8 cellular contexts compared by ENCODE assay signal in genomic region chr14:73887116-73887490, GRCh38. TPM values are rescaled to one million over a fixed set of nuclear protein-coding genes. Genes with fewer than 3 reads are reported as not detected.
DNase-seq lines count a peak whose midpoint lies in the region; ATAC-seq, FAIRE-seq and TF ChIP-seq lines count a peak whose summit lies in the region.

No MANE protein-coding gene starts in this region.

- H3K36me3 ChIP-seq in prostate gland, result no peaks in the 10 kb centered on the region

- CTCF ChIA-PET in AG04449 (lab: Yijun Ruan, JAX), result interaction anchor here (1.1 to 2.0 kb wide), 2 partner anchors 9 to 158 kb away, joined by 3 to 11 read pairs; no protein-coding TSS in a partner anchor
- CTCF ChIA-PET in WTC11 (lab: Charles Lee), result interaction anchor here (0.6 to 2.2 kb wide), 5 partner anchors 35 to 254 kb away, joined by 3 to 9 read pairs (median 5); partner anchors contain the start of gene PTGR2

- POLR2A ChIA-PET in AG04449 (lab: Yijun Ruan, JAX), result interaction anchor here (0.9 to 1.3 kb wide), 3 partner anchors 8 to 101 kb away, joined by 4 to 5 read pairs (median 4); partner anchors contain the start of gene PTGR2
- POLR2A ChIA-PET in WTC11 (lab: Charles Lee), result interaction anchor here (1.3 to 1.6 kb wide), 4 partner anchors 35 to 170 kb away, joined by 4 to 10 read pairs (median 4); partner anchors contain the start of genes COQ6, FAM161B and PTGR2

- ATAC-seq in GM18909 (IDR thresholded peaks at IDR 0.05; ENCODE audit: poor library complexity, unreplicated experiment) (peak; percentile 25), HG03342 (IDR thresholded peaks at IDR 0.05; ENCODE audit: unreplicated experiment) (peak; percentile 21), WTC11 (peak; percentile 16)

- H3K4me3 Mint-ChIP-seq in WTC11, result peak overlapping the region; percentile 88

- peak overlapping the region; percentile 63; the same call in 1 of the 2 replicates for H3K27ac Mint-ChIP-seq in WTC11

- H3K27ac ChIP-seq in prostate gland, result peak overlapping the region; percentile 89 to 92

- H3K4me3 ChIP-seq in AG04449 (ENCODE audit: low read depth, low read length) (peak overlapping the region; percentile 76), fibroblast of villous mesenchyme (ENCODE audit: low read depth, low read length) (peak overlapping the region; percentile 81), prostate gland (peak overlapping the region; percentile 56 to 74)

- H3K9me3 Mint-ChIP-seq in WTC11, result no peaks in the 10 kb centered on the region

- H3K27me3 Mint-ChIP-seq in WTC11 (ENCODE audit: low read depth), result no peaks in the 10 kb centered on the region

- peaks cover 8% of the 10 kb centered on the region for H3K36me3 Mint-ChIP-seq in WTC11

- FAIRE-seq in H54 (lab: Jason Lieb, UNC), result no peak

- WGBS in prostate gland, result under 1% methylated on average over 13 of the region's 13 CpGs

- peaks cover 20% of the 10 kb centered on the region for H3K4me1 Mint-ChIP-seq in WTC11

- no peaks in the 10 kb centered on the region for H3K27me3 ChIP-seq in prostate gland (replicated peaks; ENCODE audit: insufficient read depth)

- no peak for TF ChIP-seq CTCF in AG04449 (IDR thresholded peaks at IDR 0.05; ENCODE audit: insufficient read depth, low read length, missing control alignments)
- TF ChIP-seq CTCF in WTC11 (IDR thresholded peaks at IDR 0.05), result no peak
- no peak for TF ChIP-seq CTCF in fibroblast of villous mesenchyme (IDR thresholded peaks at IDR 0.05; ENCODE audit: insufficient read depth, low read depth, low read length)
- TF ChIP-seq CTCF in prostate gland (IDR thresholded peaks at IDR 0.05), result no peak

- DNase-seq in AG04449 (ENCODE audit: low read depth, low spot score), result no peak
- no peak for DNase-seq in WTC11 (ENCODE audit: low spot score)
- peak; percentile 55 for DNase-seq in fibroblast of villous mesenchyme (ENCODE audit: low read depth)
- no peak for DNase-seq in prostate gland (ENCODE audit: low spot score)
- no peak for DNase-seq in H54 (ENCODE audit: insufficient read length, low spot score)
- no peak for DNase-seq in islet precursor cell

- TF ChIP-seq POLR2A in prostate gland (IDR thresholded peaks at IDR 0.05) (no peak), H54 (IDR thresholded peaks at IDR 0.05; ENCODE audit: low read depth, low read length) (no peak)

- H3K9me3 ChIP-seq in prostate gland, result no peaks in the 10 kb centered on the region

- peaks cover 3% of the 10 kb centered on the region for H3K4me1 ChIP-seq in prostate gland (replicated peaks)

- intact Hi-C loops in prostate gland (cut with DNase I), result loop anchor here (5.0 kb wide), 2 partner anchors 35 to 160 kb away; partner anchors contain the start of gene PTGR2

TF ChIP-seq in WTC11, 78 proteins besides CTCF, POLR2A, EP300 and RAD21 (continues in another document):
- TF ChIP-seq, protein P1, sequence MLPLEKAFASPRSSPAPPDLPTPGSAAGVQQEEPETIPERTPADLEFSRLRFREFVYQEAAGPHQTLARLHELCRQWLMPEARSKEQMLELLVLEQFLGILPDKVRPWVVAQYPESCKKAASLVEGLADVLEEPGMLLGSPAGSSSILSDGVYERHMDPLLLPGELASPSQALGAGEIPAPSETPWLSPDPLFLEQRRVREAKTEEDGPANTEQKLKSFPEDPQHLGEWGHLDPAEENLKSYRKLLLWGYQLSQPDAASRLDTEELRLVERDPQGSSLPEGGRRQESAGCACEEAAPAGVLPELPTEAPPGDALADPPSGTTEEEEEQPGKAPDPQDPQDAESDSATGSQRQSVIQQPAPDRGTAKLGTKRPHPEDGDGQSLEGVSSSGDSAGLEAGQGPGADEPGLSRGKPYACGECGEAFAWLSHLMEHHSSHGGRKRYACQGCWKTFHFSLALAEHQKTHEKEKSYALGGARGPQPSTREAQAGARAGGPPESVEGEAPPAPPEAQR (CRISPR knock-in tag; IDR thresholded peaks at IDR 0.05), result no peak
- TF ChIP-seq EMX1 (CRISPR knock-in tag; IDR thresholded peaks at IDR 0.05), result no peak
- TF ChIP-seq, protein P2, sequence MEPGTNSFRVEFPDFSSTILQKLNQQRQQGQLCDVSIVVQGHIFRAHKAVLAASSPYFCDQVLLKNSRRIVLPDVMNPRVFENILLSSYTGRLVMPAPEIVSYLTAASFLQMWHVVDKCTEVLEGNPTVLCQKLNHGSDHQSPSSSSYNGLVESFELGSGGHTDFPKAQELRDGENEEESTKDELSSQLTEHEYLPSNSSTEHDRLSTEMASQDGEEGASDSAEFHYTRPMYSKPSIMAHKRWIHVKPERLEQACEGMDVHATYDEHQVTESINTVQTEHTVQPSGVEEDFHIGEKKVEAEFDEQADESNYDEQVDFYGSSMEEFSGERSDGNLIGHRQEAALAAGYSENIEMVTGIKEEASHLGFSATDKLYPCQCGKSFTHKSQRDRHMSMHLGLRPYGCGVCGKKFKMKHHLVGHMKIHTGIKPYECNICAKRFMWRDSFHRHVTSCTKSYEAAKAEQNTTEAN (CRISPR knock-in tag; IDR thresholded peaks at IDR 0.05), result no peak
- TF ChIP-seq ZNF232 (CRISPR knock-in tag; IDR thresholded peaks at IDR 0.05), result no peak
- no peak for TF ChIP-seq ATF2 (CRISPR knock-in tag; IDR thresholded peaks at IDR 0.05; ENCODE audit: borderline replicate concordance, low read depth)
- no peak for TF ChIP-seq ZNF416 (CRISPR knock-in tag; IDR thresholded peaks at IDR 0.05)
- TF ChIP-seq, protein P3, sequence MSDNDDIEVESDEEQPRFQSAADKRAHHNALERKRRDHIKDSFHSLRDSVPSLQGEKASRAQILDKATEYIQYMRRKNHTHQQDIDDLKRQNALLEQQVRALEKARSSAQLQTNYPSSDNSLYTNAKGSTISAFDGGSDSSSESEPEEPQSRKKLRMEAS (CRISPR knock-in tag; IDR thresholded peaks at IDR 0.05), result no peak
- TF ChIP-seq CREB1 (CRISPR knock-in tag; IDR thresholded peaks at IDR 0.05), result no peak
- TF ChIP-seq ZBTB21 (CRISPR knock-in tag; IDR thresholded peaks at IDR 0.05; ENCODE audit: borderline replicate concordance), result no peak
- TF ChIP-seq USF1 (CRISPR knock-in tag; IDR thresholded peaks at IDR 0.05), result no peak
- TF ChIP-seq SMAD4 (CRISPR knock-in tag; IDR thresholded peaks at IDR 0.05), result no peak
- TF ChIP-seq, protein P4, sequence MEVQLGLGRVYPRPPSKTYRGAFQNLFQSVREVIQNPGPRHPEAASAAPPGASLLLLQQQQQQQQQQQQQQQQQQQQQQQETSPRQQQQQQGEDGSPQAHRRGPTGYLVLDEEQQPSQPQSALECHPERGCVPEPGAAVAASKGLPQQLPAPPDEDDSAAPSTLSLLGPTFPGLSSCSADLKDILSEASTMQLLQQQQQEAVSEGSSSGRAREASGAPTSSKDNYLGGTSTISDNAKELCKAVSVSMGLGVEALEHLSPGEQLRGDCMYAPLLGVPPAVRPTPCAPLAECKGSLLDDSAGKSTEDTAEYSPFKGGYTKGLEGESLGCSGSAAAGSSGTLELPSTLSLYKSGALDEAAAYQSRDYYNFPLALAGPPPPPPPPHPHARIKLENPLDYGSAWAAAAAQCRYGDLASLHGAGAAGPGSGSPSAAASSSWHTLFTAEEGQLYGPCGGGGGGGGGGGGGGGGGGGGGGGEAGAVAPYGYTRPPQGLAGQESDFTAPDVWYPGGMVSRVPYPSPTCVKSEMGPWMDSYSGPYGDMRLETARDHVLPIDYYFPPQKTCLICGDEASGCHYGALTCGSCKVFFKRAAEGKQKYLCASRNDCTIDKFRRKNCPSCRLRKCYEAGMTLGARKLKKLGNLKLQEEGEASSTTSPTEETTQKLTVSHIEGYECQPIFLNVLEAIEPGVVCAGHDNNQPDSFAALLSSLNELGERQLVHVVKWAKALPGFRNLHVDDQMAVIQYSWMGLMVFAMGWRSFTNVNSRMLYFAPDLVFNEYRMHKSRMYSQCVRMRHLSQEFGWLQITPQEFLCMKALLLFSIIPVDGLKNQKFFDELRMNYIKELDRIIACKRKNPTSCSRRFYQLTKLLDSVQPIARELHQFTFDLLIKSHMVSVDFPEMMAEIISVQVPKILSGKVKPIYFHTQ (CRISPR knock-in tag; IDR thresholded peaks at IDR 0.05), result no peak
- no peak for TF ChIP-seq NR1H2 (CRISPR knock-in tag; IDR thresholded peaks at IDR 0.05)
- no peak for TF ChIP-seq ZNF671 (CRISPR knock-in tag; IDR thresholded peaks at IDR 0.05)
- no peak for TF ChIP-seq FOXK1 (CRISPR knock-in tag; IDR thresholded peaks at IDR 0.05)
- no peak for TF ChIP-seq GABPB1 (CRISPR knock-in tag; IDR thresholded peaks at IDR 0.05)

RNA-seq across cellular contexts. Expression of gene ZNF410, which starts 0.4 kb away (rescaled TPM):
- total RNA-seq in WTC11 (2021) (19.3 to 21.0 TPM (median 20.5 TPM) in 3 replicates), fibroblast of villous mesenchyme (80.5 and 102 TPM in 2 replicates), prostate gland (10 to 100 TPM; 47.7 to 56.5 TPM)

RNA-seq across cellular contexts. Expression of gene PTGR2, which starts 35.5 kb away (rescaled TPM):
- total RNA-seq in WTC11 (2021), result 20.7 to 23.6 TPM (median 22.1 TPM) in 3 replicates
- 4.8 and 5.6 TPM in 2 replicates for total RNA-seq in fibroblast of villous mesenchyme
- total RNA-seq in prostate gland, result 10 to 100 TPM; 10.7 to 13.6 TPM
